32 cellular contexts compared by ENCODE assay signal in the genomic region with DNA sequence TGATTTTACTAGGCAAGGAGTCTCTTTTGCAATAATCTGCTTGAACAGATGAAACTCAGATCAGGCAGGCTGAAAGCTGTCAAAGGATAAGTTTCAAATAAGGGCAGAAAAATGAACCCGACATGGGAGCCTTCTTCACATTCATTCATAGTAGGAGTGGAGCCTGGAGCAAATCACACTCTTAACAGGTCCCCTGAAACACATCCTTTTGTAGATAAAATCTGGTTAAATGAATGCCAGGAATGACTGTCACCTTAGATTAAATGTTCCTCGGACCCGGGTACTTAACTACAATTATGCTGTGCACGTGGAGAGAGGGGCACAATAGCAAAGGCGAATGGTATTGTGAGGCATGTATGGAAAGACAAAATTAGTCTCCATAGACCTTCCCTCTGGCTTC.
"Had no signal": no experiment of that assay in that cellular context is flagged by ENCODE, and none has a peak within 500 bp of the region (broad histone marks: within the 10 kb centered on the region; RNA-seq: fewer than 3 reads in every experiment).

No MANE protein-coding gene starts in this region.

- H3K27me3 ChIP-seq: MG63 had no signal

- H3K4me2 ChIP-seq: KMS-11 had no signal

- H3K27ac ChIP-seq: KMS-11 had no signal

- DNase-seq: Karpas-422, Kasumi-1, KG1, MG63, MM.1S, MV-4-11, NCI-H1048, NCI-H1092, NCI-H1092 treated with DMSO at 0.1 percent for 48 hours, NCI-H1105, NCI-H1105 treated with DMSO at 0.1 percent for 48 hours, NCI-H1417 treated with DMSO at 0.1 percent for 48 hours, NCI-H1436, NCI-H1436 treated with DMSO at 0.1 percent for 48 hours, NCI-H146, NCI-H1694, NCI-H1694 treated with DMSO at 0.1 percent for 48 hours, NCI-H187, NCI-H187 treated with DMSO at 0.1 percent for 48 hours, NCI-H1930, NCI-H2029, NCI-H2029 treated with DMSO at 0.1 percent for 48 hours, NCI-H2081, NCI-H2081 treated with DMSO at 0.1 percent for 48 hours, NCI-H2107, NCI-H2171, NCI-H2171 treated with DMSO at 0.1 percent for 48 hours, NCI-H2227 treated with DMSO at 0.1 percent for 48 hours, NCI-H226, NCI-H345, NCI-H446 treated with DMSO at 0.1 percent for 48 hours had no signal

- H3K4me3 ChIP-seq: MG63 had no signal

- H3K9ac ChIP-seq: KMS-11 had no signal

- H3K9me3 ChIP-seq: MG63 had no signal

- H3K36me3 ChIP-seq: MG63 had no signal
